In the genomic region with DNA sequence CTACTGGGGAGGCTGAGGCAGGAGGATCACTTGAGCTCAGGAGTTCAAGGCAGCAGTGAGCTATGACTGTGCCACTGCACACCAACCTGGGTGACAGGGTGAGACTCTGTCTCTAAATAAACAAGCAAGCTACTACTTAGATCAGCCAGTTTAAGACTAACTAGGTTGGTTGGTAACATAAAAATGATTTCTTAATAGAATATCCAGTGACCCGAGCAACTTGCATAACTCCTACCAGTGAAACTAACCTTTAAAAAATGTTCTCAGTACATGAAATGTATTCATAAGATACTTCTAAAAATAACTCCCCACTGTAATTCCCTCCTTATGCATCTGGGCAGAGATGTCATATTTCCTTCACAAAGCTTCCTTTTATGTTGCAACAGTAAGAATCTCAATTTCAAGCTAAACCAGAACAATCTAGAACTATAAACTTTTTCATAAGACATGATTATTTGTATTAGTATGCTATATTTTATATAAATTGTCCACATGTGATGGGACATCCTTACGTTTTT, we compare ENCODE assay signal across 8 cellular contexts. TPM values are rescaled to one million over a fixed set of nuclear protein-coding genes. Genes with fewer than 3 reads are reported as not detected.
A peak's percentile ranks its signal among the peaks of the same experiment; 100 is the strongest.
DNase-seq lines count a peak whose midpoint lies in the region; ATAC-seq and TF ChIP-seq lines count a peak whose summit lies in the region.

No MANE protein-coding gene starts in this region.

- TF ChIP-seq CTCF in fibroblast of villous mesenchyme (IDR thresholded peaks at IDR 0.05; ENCODE audit: insufficient read depth, low read depth, low read length), result no peak

- DNase-seq in SK-N-MC (ENCODE audit: low read depth, low spot score) (no peak), fibroblast of villous mesenchyme (ENCODE audit: low read depth) (peak; percentile 94), DMS79 (lab: John Stamatoyannopoulos, UW) (no peak), HPDE6-E6E7 (ENCODE audit: extremely low spot score) (no peak)
- DNase-seq in stimulated activated effector memory CD8-positive, alpha-beta T cell treated with anti-CD3 and anti-CD28 coated beads, Interleukin-12 subunit alpha, Interleukin-12 subunit beta, amount 100 ng/mL, for 72 hours (ENCODE audit: low spot score in 2 of 2), result no peak

- H3K9me3 ChIP-seq in SK-N-MC (ENCODE audit: low read depth, low read length), result no peaks in the 10 kb centered on the region

- peaks cover 60% of the 10 kb centered on the region for H3K4me1 ChIP-seq in ACC112 (ENCODE audit: control insufficient read depth, insufficient read depth, low read length, unreplicated experiment)

- peak overlapping the region; percentile 90 for H3K27ac Mint-ChIP-seq in stimulated activated effector memory CD8-positive, alpha-beta T cell treated with anti-CD3 and anti-CD28 coated beads, Interleukin-12 subunit alpha, Interleukin-12 subunit beta, amount 100 ng/mL, for 72 hours

- ATAC-seq in GM19395 (IDR thresholded peaks at IDR 0.05; ENCODE audit: unreplicated experiment) (peak; percentile 29), GM18870 (IDR thresholded peaks at IDR 0.05; ENCODE audit: unreplicated experiment) (no peak)
- peak; percentile 50 for ATAC-seq in stimulated activated effector memory CD8-positive, alpha-beta T cell treated with anti-CD3 and anti-CD28 coated beads, Interleukin-12 subunit alpha, Interleukin-12 subunit beta, amount 100 ng/mL, for 72 hours

- H3K4me3 Mint-ChIP-seq in stimulated activated effector memory CD8-positive, alpha-beta T cell treated with anti-CD3 and anti-CD28 coated beads, Interleukin-12 subunit alpha, Interleukin-12 subunit beta, amount 100 ng/mL, for 72 hours, result peak overlapping the region; percentile 78

- no peak overlapping the region for H3K9ac ChIP-seq in SK-N-MC (ENCODE audit: insufficient read length)

- H3K27me3 ChIP-seq in ACC112 (ENCODE audit: insufficient read depth, low read length), result no peaks in the 10 kb centered on the region

- H3K9me3 Mint-ChIP-seq in stimulated activated effector memory CD8-positive, alpha-beta T cell treated with anti-CD3 and anti-CD28 coated beads, Interleukin-12 subunit alpha, Interleukin-12 subunit beta, amount 100 ng/mL, for 72 hours, result no peaks in the 10 kb centered on the region

- H3K36me3 Mint-ChIP-seq in stimulated activated effector memory CD8-positive, alpha-beta T cell treated with anti-CD3 and anti-CD28 coated beads, Interleukin-12 subunit alpha, Interleukin-12 subunit beta, amount 100 ng/mL, for 72 hours, result peaks cover 7% of the 10 kb centered on the region

- H3K79me2 ChIP-seq in ACC112 (ENCODE audit: control insufficient read depth, insufficient read depth, low read length, unreplicated experiment), result peaks cover 45% of the 10 kb centered on the region

- H3K27ac ChIP-seq in ACC112 (ENCODE audit: low read depth, low read length), result peak overlapping the region; percentile 99
- peak overlapping the region; percentile 1; the same call in 1 of the 2 replicates for H3K27ac ChIP-seq in SK-N-MC

- H3K4me1 Mint-ChIP-seq in stimulated activated effector memory CD8-positive, alpha-beta T cell treated with anti-CD3 and anti-CD28 coated beads, Interleukin-12 subunit alpha, Interleukin-12 subunit beta, amount 100 ng/mL, for 72 hours, result peaks cover 43% of the 10 kb centered on the region

- H3K36me3 ChIP-seq in ACC112 (ENCODE audit: insufficient read depth, low read length) (peaks cover 5% of the 10 kb centered on the region; the same call in 1 of the 2 replicates), SK-N-MC (ENCODE audit: insufficient read depth, low read length) (no peaks in the 10 kb centered on the region)

- H3K4me3 ChIP-seq in ACC112 (ENCODE audit: low read depth, low read length) (peak overlapping the region; percentile 51; the same call in 1 of the 2 replicates), SK-N-MC (peak overlapping the region; percentile 22; the same call in 1 of the 2 replicates), fibroblast of villous mesenchyme (ENCODE audit: low read depth, low read length) (no peak overlapping the region)

- no peak overlapping the region for H2AFZ ChIP-seq in ACC112 (ENCODE audit: low read length, unreplicated experiment)

RNA-seq across cellular contexts. Expression of gene TAOK3, which starts 15.8 kb away (rescaled TPM):
- 31.2 and 34.5 TPM in 2 replicates for total RNA-seq in fibroblast of villous mesenchyme

RNA-seq across cellular contexts. Expression of gene SUDS3, which starts 19.5 kb away (rescaled TPM):
- 34.1 and 53.5 TPM in 2 replicates for total RNA-seq in fibroblast of villous mesenchyme
